ENCODE assay signal across 13 cellular contexts in the genomic region with DNA sequence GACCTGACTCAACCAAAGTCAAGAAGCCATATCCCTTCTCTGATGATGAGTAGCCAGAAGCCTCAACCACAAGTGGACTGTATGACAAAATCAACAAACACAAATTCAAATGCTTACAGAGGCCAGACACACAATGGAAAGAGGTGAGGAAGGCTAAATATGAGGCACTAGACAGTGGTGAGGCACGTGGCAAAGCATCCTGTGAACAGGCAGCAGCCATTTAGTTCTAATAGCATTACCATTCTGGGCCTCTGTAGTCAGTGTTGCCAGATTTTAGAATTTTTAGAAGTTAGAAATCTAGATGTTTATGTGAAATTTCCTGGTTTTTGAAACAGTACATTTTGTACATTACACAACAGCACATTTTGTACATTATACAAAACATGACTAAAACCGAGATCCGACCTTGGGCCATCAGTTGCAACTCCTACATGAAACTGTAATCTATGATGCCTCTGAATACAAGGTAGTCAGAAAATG.
DNase-seq lines count a peak whose midpoint lies in the region; ATAC-seq, FAIRE-seq and TF ChIP-seq lines count a peak whose summit lies in the region.
"Had no signal": no experiment of that assay in that cellular context is flagged by ENCODE, and none has a peak within 500 bp of the region (broad histone marks: within the 10 kb centered on the region; RNA-seq: fewer than 3 reads in every experiment).

No MANE protein-coding gene starts in this region.

- no peak overlapping the region for H3K27ac ChIP-seq in kidney (ENCODE audit: low read depth in 2 of 2, low read length in 2 of 2)
- H3K27ac ChIP-seq: prostate gland had no signal

- intact Hi-C loops in kidney (cut with DNase I), result no loop called here

- ATAC-seq in GM18519 (IDR thresholded peaks at IDR 0.05; ENCODE audit: low FRiP score, unreplicated experiment), result peak; percentile 26
- ATAC-seq in HG02623 (IDR thresholded peaks at IDR 0.05; ENCODE audit: unreplicated experiment), result no peak
- ATAC-seq: mucosa of descending colon had no signal

- FAIRE-seq in kidney (lab: Jason Lieb, UNC), result no peak

- H3K9me3 ChIP-seq in kidney (ENCODE audit: control insufficient read depth in 1 of 2, low read length in 2 of 2), result no peaks in the 10 kb centered on the region
- H3K9me3 ChIP-seq: mucosa of descending colon, prostate gland had no signal

- TF ChIP-seq CTCF in kidney (IDR thresholded peaks at IDR 0.05; ENCODE audit: borderline replicate concordance, extremely low read depth, insufficient read depth), result no peak

- H3K4me3 ChIP-seq in kidney (ENCODE audit: low read length in 2 of 2), result no peak overlapping the region
- H3K4me3 ChIP-seq: mucosa of descending colon, prostate gland had no signal

- peak; percentile 48 for DNase-seq in Daoy (ENCODE audit: low read depth)
- peak; percentile 44 for DNase-seq in M059J (ENCODE audit: low read depth)
- peak; percentile 24 for DNase-seq in fibroblast of the conjunctiva (ENCODE audit: low read depth)
- DNase-seq in iPS-NIHi7 (ENCODE audit: extremely low spot score), result no peak
- DNase-seq in GM03348 (ENCODE audit: low spot score), result no peak
- no peak for DNase-seq in kidney
- DNase-seq: activated CD4-positive, alpha-beta T cell treated with anti-CD3 and anti-CD28 coated beads for 1 hour; activated naive CD4-positive, alpha-beta T cell treated with anti-CD3 and anti-CD28 coated beads for 36 hours; mucosa of descending colon; stimulated activated CD4-positive, alpha-beta T cell treated with anti-CD3 and anti-CD28 coated beads, Interleukin-2, amount 100 ng/mL, for 24 hours had no signal

- no peaks in the 10 kb centered on the region for H3K36me3 ChIP-seq in kidney (ENCODE audit: control insufficient read depth in 1 of 2, insufficient read depth in 2 of 2, low read length in 2 of 2)
- H3K36me3 ChIP-seq: prostate gland had no signal

- H3K4me1 ChIP-seq in kidney (ENCODE audit: control insufficient read depth in 1 of 2, insufficient read depth in 1 of 2, low read depth in 1 of 2, low read length in 2 of 2), result no peaks in the 10 kb centered on the region
- H3K4me1 ChIP-seq: prostate gland had no signal

- no peak overlapping the region for H3K9ac ChIP-seq in kidney (ENCODE audit: low read length in 2 of 2)

Comparison
In these comparisons a context has a peak if more than half of its experiments do, and no peak if none do; other contexts are left out.
1. DNase-seq: peak in Daoy (single experiment), M059J (single experiment) and fibroblast of the conjunctiva (single experiment); none in iPS-NIHi7 (single experiment), GM03348 (single experiment) and kidney (single experiment).